In genomic region chr2:132715554-132715953, GRCh38 we compare ENCODE assay signal across 19 cellular contexts.
DNase-seq lines count a peak whose midpoint lies in the region; ATAC-seq, FAIRE-seq and TF ChIP-seq lines count a peak whose summit lies in the region.
"Had no signal": no experiment of that assay in that cellular context is flagged by ENCODE, and none has a peak within 500 bp of the region (broad histone marks: within the 10 kb centered on the region; RNA-seq: fewer than 3 reads in every experiment).

No MANE protein-coding gene starts in this region.

- peak; percentile 70 for FAIRE-seq in GM18507 (lab: Jason Lieb, UNC)
- peak; percentile 64 for FAIRE-seq in GM19239 (lab: Jason Lieb, UNC)
- FAIRE-seq in HTR-8/SVneo (lab: Jason Lieb, UNC), result no peak
- FAIRE-seq: bronchial epithelial cell, islet of Langerhans had no signal

- DNase-seq in GM18507 (ENCODE audit: extremely low spot score, insufficient read length, low read depth), result peak; percentile 18
- peak; percentile 24 for DNase-seq in GM19239 (ENCODE audit: insufficient read length, low spot score)
- DNase-seq in NB4 (ENCODE audit: low read depth), result peak; percentile 7
- no peak for DNase-seq in central memory CD4-positive, alpha-beta T cell
- DNase-seq in stimulated activated CD4-positive, alpha-beta T cell treated with anti-CD3 and anti-CD28 coated beads, Interleukin-2, amount 100 ng/mL, for 24 hours, result no peak
- no peak for DNase-seq in stimulated activated CD4-positive, alpha-beta T cell treated with anti-CD3 and anti-CD28 coated beads, Interleukin-2, amount 100 ng/mL, for 48 hours
- no peak for DNase-seq in HTR-8/SVneo (ENCODE audit: insufficient read length, low spot score)
- DNase-seq: activated naive CD8-positive, alpha-beta T cell treated with anti-CD3 and anti-CD28 coated beads, Interleukin-2, amount 10 ng/mL, durations not matched to agents 7 days and 5 days; activated T-cell treated with anti-CD3 and anti-CD28 coated beads, Interleukin-2, amount 50 U/mL, for 24 hours; Caco-2; heart right ventricle; mammary epithelial cell; NCI-H146; PC-9; SK-N-SH; stimulated activated CD4-positive, alpha-beta T cell treated with anti-CD3 and anti-CD28 coated beads, Interleukin-15, amount 100 ng/mL, for 24 hours had no signal

- no peak for TF ChIP-seq POLR2A in NB4 (IDR thresholded peaks at IDR 0.05; ENCODE audit: extremely low read depth, insufficient read length)

- TF ChIP-seq CTCF in NB4 (IDR thresholded peaks at IDR 0.05; ENCODE audit: low read depth, low read length), result no peak

- peak; percentile 80 for ATAC-seq in HG02798 (IDR thresholded peaks at IDR 0.05; ENCODE audit: poor library complexity, unreplicated experiment)

- no peak overlapping the region for H3K4me3 ChIP-seq in NB4 (ENCODE audit: low read depth, low read length)
- H3K4me3 ChIP-seq: heart right ventricle, PC-9 had no signal

Comparison
In these comparisons a context has a peak if more than half of its experiments do, and no peak if none do; other contexts are left out.
1. DNase-seq: peak in GM18507 (single experiment), GM19239 (single experiment) and NB4 (single experiment); none in central memory CD4-positive, alpha-beta T cell (single experiment), stimulated activated CD4-positive, alpha-beta T cell treated with anti-CD3 and anti-CD28 coated beads, Interleukin-2, amount 100 ng/mL, for 24 hours (0 of 2), stimulated activated CD4-positive, alpha-beta T cell treated with anti-CD3 and anti-CD28 coated beads, Interleukin-2, amount 100 ng/mL, for 48 hours (0 of 2) and HTR-8/SVneo (single experiment).